1 cellular context compared by ENCODE assay signal in genomic region chr19:15673176-15673654, GRCh38.
A peak's percentile ranks its signal among the peaks of the same experiment; 100 is the strongest.
TF ChIP-seq lines count a peak whose summit lies in the region.

No MANE protein-coding gene starts in this region.

TF ChIP-seq in HepG2, 621 proteins besides CTCF, POLR2A, EP300 and RAD21 (continued from another document and continues in another):
- TF ChIP-seq, protein P1, sequence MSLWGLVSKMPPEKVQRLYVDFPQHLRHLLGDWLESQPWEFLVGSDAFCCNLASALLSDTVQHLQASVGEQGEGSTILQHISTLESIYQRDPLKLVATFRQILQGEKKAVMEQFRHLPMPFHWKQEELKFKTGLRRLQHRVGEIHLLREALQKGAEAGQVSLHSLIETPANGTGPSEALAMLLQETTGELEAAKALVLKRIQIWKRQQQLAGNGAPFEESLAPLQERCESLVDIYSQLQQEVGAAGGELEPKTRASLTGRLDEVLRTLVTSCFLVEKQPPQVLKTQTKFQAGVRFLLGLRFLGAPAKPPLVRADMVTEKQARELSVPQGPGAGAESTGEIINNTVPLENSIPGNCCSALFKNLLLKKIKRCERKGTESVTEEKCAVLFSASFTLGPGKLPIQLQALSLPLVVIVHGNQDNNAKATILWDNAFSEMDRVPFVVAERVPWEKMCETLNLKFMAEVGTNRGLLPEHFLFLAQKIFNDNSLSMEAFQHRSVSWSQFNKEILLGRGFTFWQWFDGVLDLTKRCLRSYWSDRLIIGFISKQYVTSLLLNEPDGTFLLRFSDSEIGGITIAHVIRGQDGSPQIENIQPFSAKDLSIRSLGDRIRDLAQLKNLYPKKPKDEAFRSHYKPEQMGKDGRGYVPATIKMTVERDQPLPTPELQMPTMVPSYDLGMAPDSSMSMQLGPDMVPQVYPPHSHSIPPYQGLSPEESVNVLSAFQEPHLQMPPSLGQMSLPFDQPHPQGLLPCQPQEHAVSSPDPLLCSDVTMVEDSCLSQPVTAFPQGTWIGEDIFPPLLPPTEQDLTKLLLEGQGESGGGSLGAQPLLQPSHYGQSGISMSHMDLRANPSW (CRISPR knock-in tag; IDR thresholded peaks at IDR 0.05; ENCODE audit: borderline replicate concordance) = no peak
- TF ChIP-seq BRD4 (CRISPR knock-in tag; IDR thresholded peaks at IDR 0.05) (no peak), ZNF446 (CRISPR knock-in tag; IDR thresholded peaks at IDR 0.05) (no peak), ZNF354B (CRISPR knock-in tag; IDR thresholded peaks at IDR 0.05) (no peak), RNF219 (CRISPR knock-in tag; IDR thresholded peaks at IDR 0.05) (no peak), ZSCAN29 (CRISPR knock-in tag; conservative IDR thresholded peaks at IDR 0.05) (no peak), NFYB (CRISPR knock-in tag; IDR thresholded peaks at IDR 0.05) (no peak), ZUFSP (CRISPR knock-in tag; IDR thresholded peaks at IDR 0.05; ENCODE audit: borderline replicate concordance) (no peak), ZFYVE20 (CRISPR knock-in tag; IDR thresholded peaks at IDR 0.05; ENCODE audit: borderline replicate concordance, low read depth) (no peak), ZNF160 (CRISPR knock-in tag; IDR thresholded peaks at IDR 0.05) (no peak), NFATC3 (CRISPR knock-in tag; IDR thresholded peaks at IDR 0.05) (0 out of 2 replicates have a peak, but pooled peaks have one; percentile 31), MAF1 (CRISPR knock-in tag; IDR thresholded peaks at IDR 0.05; ENCODE audit: borderline replicate concordance) (no peak), RARA (CRISPR knock-in tag; IDR thresholded peaks at IDR 0.05) (no peak), FOXP1 (IDR thresholded peaks at IDR 0.05) (peak; percentile 55), FOXP1 (CRISPR knock-in tag; IDR thresholded peaks at IDR 0.05) (peak; percentile 60; the same call in 1 of the 2 replicates), MAX (IDR thresholded peaks at IDR 0.05) (no peak), ZNF224 (CRISPR knock-in tag; IDR thresholded peaks at IDR 0.05) (no peak), SYNCRIP (IDR thresholded peaks at IDR 0.05; ENCODE audit: insufficient read depth, low read depth, low read length) (no peak), ZNF83 (CRISPR knock-in tag; IDR thresholded peaks at IDR 0.05; ENCODE audit: borderline replicate concordance) (0 out of 2 replicates have a peak, but pooled peaks have one; percentile 50), SIX1 (CRISPR knock-in tag; IDR thresholded peaks at IDR 0.05; ENCODE audit: borderline replicate concordance) (no peak), ATF2 (CRISPR knock-in tag; IDR thresholded peaks at IDR 0.05) (no peak; the same call in 1 of the 2 replicates), KDM1A (CRISPR knock-in tag; IDR thresholded peaks at IDR 0.05) (no peak), NR2F2 (IDR thresholded peaks at IDR 0.05; ENCODE audit: borderline replicate concordance, low read depth) (peak; percentile 74; the same call in 1 of the 2 replicates), ZNF614 (CRISPR knock-in tag; IDR thresholded peaks at IDR 0.05; ENCODE audit: borderline replicate concordance) (no peak), SMARCC2 (IDR thresholded peaks at IDR 0.05) (no peak), ZNF7 (CRISPR knock-in tag; IDR thresholded peaks at IDR 0.05) (no peak), FOXK2 (IDR thresholded peaks at IDR 0.05) (peak; percentile 82), SRSF9 (IDR thresholded peaks at IDR 0.05; ENCODE audit: borderline replicate concordance, insufficient read depth, low read depth, low read length, poor library complexity, severe bottlenecking) (no peak), TBL1XR1 (IDR thresholded peaks at IDR 0.05; ENCODE audit: borderline replicate concordance, low read length, partially characterized antibody) (no peak), MED13 (CRISPR knock-in tag; IDR thresholded peaks at IDR 0.05) (no peak), TRIM24 (CRISPR knock-in tag; IDR thresholded peaks at IDR 0.05) (no peak), SOX6 (IDR thresholded peaks at IDR 0.05) (no peak), SOX6 (CRISPR knock-in tag; IDR thresholded peaks at IDR 0.05) (peak; percentile 63), ZNF335 (CRISPR knock-in tag; IDR thresholded peaks at IDR 0.05) (no peak), ARID5B (CRISPR knock-in tag; IDR thresholded peaks at IDR 0.05) (peak; percentile 42), ZKSCAN8 (CRISPR knock-in tag; IDR thresholded peaks at IDR 0.05; ENCODE audit: borderline replicate concordance) (no peak), ZNF350 (CRISPR knock-in tag; IDR thresholded peaks at IDR 0.05; ENCODE audit: borderline replicate concordance, low read depth) (peak; percentile 35; the same call in 1 of the 2 replicates), JDP2 (CRISPR knock-in tag; IDR thresholded peaks at IDR 0.05; ENCODE audit: borderline replicate concordance) (no peak), ZNF441 (CRISPR knock-in tag; IDR thresholded peaks at IDR 0.05; ENCODE audit: borderline replicate concordance) (no peak), PPARG (CRISPR knock-in tag; conservative IDR thresholded peaks at IDR 0.05) (no peak), ZSCAN30 (CRISPR knock-in tag; IDR thresholded peaks at IDR 0.05) (no peak)
- TF ChIP-seq, protein P2, sequence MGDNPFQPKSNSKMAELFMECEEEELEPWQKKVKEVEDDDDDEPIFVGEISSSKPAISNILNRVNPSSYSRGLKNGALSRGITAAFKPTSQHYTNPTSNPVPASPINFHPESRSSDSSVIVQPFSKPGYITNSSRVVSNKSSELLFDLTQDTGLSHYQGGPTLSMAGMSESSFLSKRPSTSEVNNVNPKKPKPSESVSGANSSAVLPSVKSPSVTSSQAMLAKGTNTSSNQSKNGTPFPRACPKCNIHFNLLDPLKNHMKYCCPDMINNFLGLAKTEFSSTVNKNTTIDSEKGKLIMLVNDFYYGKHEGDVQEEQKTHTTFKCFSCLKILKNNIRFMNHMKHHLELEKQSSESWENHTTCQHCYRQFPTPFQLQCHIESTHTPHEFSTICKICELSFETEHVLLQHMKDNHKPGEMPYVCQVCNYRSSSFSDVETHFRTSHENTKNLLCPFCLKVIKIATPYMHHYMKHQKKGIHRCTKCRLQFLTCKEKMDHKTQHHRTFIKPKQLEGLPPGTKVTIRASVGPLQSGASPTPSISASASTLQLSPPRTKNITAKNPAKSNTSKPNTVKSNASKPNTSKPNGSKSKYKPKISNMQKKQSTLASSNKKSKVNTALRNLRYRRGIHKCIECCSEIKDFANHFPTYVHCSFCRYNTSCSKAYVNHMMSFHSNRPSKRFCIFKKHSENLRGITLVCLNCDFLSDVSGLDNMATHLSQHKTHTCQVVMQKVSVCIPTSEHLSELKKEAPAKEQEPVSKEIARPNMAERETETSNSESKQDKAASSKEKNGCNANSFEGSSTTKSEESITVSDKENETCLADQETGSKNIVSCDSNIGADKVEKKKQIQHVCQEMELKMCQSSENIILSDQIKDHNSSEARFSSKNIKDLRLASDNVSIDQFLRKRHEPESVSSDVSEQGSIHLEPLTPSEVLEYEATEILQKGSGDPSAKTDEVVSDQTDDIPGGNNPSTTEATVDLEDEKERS (CRISPR knock-in tag; IDR thresholded peaks at IDR 0.05) = no peak
- TF ChIP-seq, protein P3, sequence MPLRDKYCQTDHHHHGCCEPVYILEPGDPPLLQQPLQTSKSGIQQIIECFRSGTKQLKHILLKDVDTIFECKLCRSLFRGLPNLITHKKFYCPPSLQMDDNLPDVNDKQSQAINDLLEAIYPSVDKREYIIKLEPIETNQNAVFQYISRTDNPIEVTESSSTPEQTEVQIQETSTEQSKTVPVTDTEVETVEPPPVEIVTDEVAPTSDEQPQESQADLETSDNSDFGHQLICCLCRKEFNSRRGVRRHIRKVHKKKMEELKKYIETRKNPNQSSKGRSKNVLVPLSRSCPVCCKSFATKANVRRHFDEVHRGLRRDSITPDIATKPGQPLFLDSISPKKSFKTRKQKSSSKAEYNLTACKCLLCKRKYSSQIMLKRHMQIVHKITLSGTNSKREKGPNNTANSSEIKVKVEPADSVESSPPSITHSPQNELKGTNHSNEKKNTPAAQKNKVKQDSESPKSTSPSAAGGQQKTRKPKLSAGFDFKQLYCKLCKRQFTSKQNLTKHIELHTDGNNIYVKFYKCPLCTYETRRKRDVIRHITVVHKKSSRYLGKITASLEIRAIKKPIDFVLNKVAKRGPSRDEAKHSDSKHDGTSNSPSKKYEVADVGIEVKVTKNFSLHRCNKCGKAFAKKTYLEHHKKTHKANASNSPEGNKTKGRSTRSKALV (CRISPR knock-in tag; IDR thresholded peaks at IDR 0.05) = no peak
- TF ChIP-seq, protein P4, sequence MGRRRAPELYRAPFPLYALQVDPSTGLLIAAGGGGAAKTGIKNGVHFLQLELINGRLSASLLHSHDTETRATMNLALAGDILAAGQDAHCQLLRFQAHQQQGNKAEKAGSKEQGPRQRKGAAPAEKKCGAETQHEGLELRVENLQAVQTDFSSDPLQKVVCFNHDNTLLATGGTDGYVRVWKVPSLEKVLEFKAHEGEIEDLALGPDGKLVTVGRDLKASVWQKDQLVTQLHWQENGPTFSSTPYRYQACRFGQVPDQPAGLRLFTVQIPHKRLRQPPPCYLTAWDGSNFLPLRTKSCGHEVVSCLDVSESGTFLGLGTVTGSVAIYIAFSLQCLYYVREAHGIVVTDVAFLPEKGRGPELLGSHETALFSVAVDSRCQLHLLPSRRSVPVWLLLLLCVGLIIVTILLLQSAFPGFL (CRISPR knock-in tag; IDR thresholded peaks at IDR 0.05) = no peak
- TF ChIP-seq, protein P5, sequence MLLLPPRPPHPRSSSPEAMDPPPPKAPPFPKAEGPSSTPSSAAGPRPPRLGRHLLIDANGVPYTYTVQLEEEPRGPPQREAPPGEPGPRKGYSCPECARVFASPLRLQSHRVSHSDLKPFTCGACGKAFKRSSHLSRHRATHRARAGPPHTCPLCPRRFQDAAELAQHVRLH (CRISPR knock-in tag; IDR thresholded peaks at IDR 0.05; ENCODE audit: borderline replicate concordance, low read depth) = no peak
- TF ChIP-seq, protein P6, sequence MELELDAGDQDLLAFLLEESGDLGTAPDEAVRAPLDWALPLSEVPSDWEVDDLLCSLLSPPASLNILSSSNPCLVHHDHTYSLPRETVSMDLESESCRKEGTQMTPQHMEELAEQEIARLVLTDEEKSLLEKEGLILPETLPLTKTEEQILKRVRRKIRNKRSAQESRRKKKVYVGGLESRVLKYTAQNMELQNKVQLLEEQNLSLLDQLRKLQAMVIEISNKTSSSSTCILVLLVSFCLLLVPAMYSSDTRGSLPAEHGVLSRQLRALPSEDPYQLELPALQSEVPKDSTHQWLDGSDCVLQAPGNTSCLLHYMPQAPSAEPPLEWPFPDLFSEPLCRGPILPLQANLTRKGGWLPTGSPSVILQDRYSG (CRISPR knock-in tag; IDR thresholded peaks at IDR 0.05) = no peak
